ENCODE assay signal across 7 cellular contexts in genomic region chr13:44573790-44574465, GRCh38. TPM values are rescaled to one million over a fixed set of nuclear protein-coding genes. Genes with fewer than 3 reads are reported as not detected.
DNase-seq lines count a peak whose midpoint lies in the region; ATAC-seq and TF ChIP-seq lines count a peak whose summit lies in the region.

No MANE protein-coding gene starts in this region.

- in situ Hi-C loops in brain microvascular endothelial cell (cut with HindIII; ENCODE audit: low pct_ligation_motif_present, low sequenced_read_pairs), result no loop called here

- ATAC-seq in HG03025 (IDR thresholded peaks at IDR 0.05; ENCODE audit: low FRiP score, unreplicated experiment) (no peak), left colon (no peak)

- no peaks in the 10 kb centered on the region for H3K27me3 ChIP-seq in HUES48 (ENCODE audit: control insufficient read depth, insufficient read depth, low read length)
- no peaks in the 10 kb centered on the region for H3K27me3 ChIP-seq in brain microvascular endothelial cell (replicated peaks)

- no peak overlapping the region for H3K9ac ChIP-seq in HUES48 (ENCODE audit: low read depth, low read length)

- TF ChIP-seq CTCF in brain microvascular endothelial cell (IDR thresholded peaks at IDR 0.05; ENCODE audit: low read depth, low read length, missing control alignments), result peak; percentile 75

- peaks cover 49% of the 10 kb centered on the region for H3K4me1 ChIP-seq in HUES48 (ENCODE audit: control insufficient read depth, insufficient read depth, low read length)

- no peaks in the 10 kb centered on the region for H3K9me3 ChIP-seq in HUES48 (ENCODE audit: control insufficient read depth, insufficient read depth, low read length)

- peak; percentile 51 for DNase-seq in Daoy (ENCODE audit: low read depth)
- peak; percentile 65 for DNase-seq in brain microvascular endothelial cell
- DNase-seq in medulla oblongata (ENCODE audit: extremely low spot score), result peak; percentile 12
- no peak for DNase-seq in left colon
- DNase-seq in NCI-H2196 treated with DMSO at 0.1 percent for 48 hours (lab: John Stamatoyannopoulos, UW; ENCODE audit: unreplicated experiment), result no peak

- H3K4me3 ChIP-seq in HUES48 (ENCODE audit: low read depth, low read length) (peak overlapping the region; percentile 84), brain microvascular endothelial cell (ENCODE audit: low read depth, low read length) (peak overlapping the region; percentile 87)

- intact Hi-C loops in left colon (cut with DNase I, micrococcal nuclease), result no loop called here

- H3K36me3 ChIP-seq in HUES48 (ENCODE audit: control insufficient read depth, insufficient read depth, low read length) (peaks cover 28% of the 10 kb centered on the region), brain microvascular endothelial cell (replicated peaks) (peaks cover 14% of the 10 kb centered on the region)

- H3K27ac ChIP-seq in HUES48 (ENCODE audit: low read depth, low read length) (no peak overlapping the region), brain microvascular endothelial cell (no peak overlapping the region)

RNA-seq across cellular contexts. Expression of gene TSC22D1, which starts 2.2 kb away (rescaled TPM):
- total RNA-seq in Daoy (2014; rRNA removed; shearing (Covaris generic)), result 47.3 and 73.0 TPM in 2 replicates
- 100 to 1,000 TPM; 268 to 294 TPM for total RNA-seq in left colon

Comparison
In these comparisons a context has a peak if more than half of its experiments do, and no peak if none do; other contexts are left out.
1. DNase-seq: peak in Daoy (single experiment), brain microvascular endothelial cell (single experiment) and medulla oblongata (single experiment); none in left colon (0 of 2) and NCI-H2196 treated with DMSO at 0.1 percent for 48 hours (single experiment).